Comparison of ENCODE assay signal across 2 cellular contexts in the genomic region with DNA sequence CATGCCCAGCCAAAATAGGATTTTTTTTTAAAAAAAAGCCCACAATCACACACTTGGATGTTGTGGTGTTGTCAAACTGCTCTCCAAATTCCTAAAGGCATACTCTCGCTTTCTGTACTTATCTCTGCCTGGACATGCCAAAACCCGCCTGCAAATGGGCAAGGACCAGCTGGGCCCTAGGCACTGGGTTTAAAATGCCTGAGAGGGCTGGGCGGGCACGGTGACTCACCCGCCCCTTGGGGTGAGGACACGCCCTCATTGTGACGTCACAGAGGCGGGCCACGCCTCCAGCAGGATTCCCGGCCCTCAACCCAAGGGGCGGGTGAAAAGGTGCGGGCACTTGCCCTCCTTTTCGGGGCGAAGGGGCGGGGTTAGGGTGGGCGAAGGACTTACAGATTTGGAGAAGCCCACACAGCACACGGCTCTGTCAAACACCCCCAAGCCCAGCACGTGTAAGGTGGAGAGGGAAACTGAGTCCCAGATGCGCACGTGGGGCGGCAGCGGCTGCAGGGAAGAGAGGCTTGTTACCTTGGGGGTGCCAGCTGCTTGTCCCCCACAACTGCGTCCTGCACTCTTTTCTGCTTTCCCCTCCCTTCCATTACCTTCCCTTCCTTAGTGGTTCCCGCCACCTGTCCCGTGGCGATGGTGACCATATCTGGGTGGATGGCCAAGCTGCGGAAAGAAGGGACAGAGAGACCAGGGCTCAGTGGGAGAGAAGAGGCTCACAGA.
TF ChIP-seq lines count a peak whose summit lies in the region.

No MANE protein-coding gene starts in this region.

TF ChIP-seq in HEK293T, 16 proteins besides CTCF, POLR2A, EP300 and RAD21:
- TF ChIP-seq CTBP1 (IDR thresholded peaks at IDR 0.05; ENCODE audit: borderline replicate concordance) (no peak), FOXA1 (IDR thresholded peaks at IDR 0.05) (no peak), BHLHE40 (IDR thresholded peaks at IDR 0.05; ENCODE audit: borderline replicate concordance) (no peak), HDGF (IDR thresholded peaks at IDR 0.05; ENCODE audit: borderline replicate concordance) (no peak), ZNF384 (IDR thresholded peaks at IDR 0.05) (no peak), NFRKB (IDR thresholded peaks at IDR 0.05) (no peak), LEF1 (IDR thresholded peaks at IDR 0.05; ENCODE audit: borderline replicate concordance) (no peak), FOXM1 (IDR thresholded peaks at IDR 0.05; ENCODE audit: borderline replicate concordance) (no peak), SP1 (IDR thresholded peaks at IDR 0.05) (no peak), SUZ12 (IDR thresholded peaks at IDR 0.05) (no peak), ARNT (IDR thresholded peaks at IDR 0.05) (no peak), L3MBTL2 (conservative IDR thresholded peaks at IDR 0.05) (no peak), ELF4 (IDR thresholded peaks at IDR 0.05) (no peak), FOXK2 (IDR thresholded peaks at IDR 0.05) (no peak), TARDBP (IDR thresholded peaks at IDR 0.05) (no peak)
- TF ChIP-seq, protein P1, sequence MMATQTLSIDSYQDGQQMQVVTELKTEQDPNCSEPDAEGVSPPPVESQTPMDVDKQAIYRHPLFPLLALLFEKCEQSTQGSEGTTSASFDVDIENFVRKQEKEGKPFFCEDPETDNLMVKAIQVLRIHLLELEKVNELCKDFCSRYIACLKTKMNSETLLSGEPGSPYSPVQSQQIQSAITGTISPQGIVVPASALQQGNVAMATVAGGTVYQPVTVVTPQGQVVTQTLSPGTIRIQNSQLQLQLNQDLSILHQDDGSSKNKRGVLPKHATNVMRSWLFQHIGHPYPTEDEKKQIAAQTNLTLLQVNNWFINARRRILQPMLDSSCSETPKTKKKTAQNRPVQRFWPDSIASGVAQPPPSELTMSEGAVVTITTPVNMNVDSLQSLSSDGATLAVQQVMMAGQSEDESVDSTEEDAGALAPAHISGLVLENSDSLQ (IDR thresholded peaks at IDR 0.05) = no peak

TF ChIP-seq in GM12878, 131 proteins besides CTCF, POLR2A, EP300 and RAD21:
- TF ChIP-seq CHD1 (IDR thresholded peaks at IDR 0.05; ENCODE audit: low read depth, low read length) (no peak), BMI1 (IDR thresholded peaks at IDR 0.05; ENCODE audit: borderline replicate concordance) (no peak), CREB1 (IDR thresholded peaks at IDR 0.05; ENCODE audit: low read depth) (peak; percentile 81), CREM (IDR thresholded peaks at IDR 0.05; ENCODE audit: low read depth) (peak; percentile 84), NBN (IDR thresholded peaks at IDR 0.05) (0 out of 2 replicates have a peak, but pooled peaks have one; percentile 35), TCF12 (IDR thresholded peaks at IDR 0.05; ENCODE audit: low read depth, low read length) (no peak)
- TF ChIP-seq, protein P2, sequence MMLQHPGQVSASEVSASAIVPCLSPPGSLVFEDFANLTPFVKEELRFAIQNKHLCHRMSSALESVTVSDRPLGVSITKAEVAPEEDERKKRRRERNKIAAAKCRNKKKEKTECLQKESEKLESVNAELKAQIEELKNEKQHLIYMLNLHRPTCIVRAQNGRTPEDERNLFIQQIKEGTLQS (IDR thresholded peaks at IDR 0.05; ENCODE audit: borderline replicate concordance, extremely low read depth, low read depth, low read length) = no peak
- TF ChIP-seq, protein P3, sequence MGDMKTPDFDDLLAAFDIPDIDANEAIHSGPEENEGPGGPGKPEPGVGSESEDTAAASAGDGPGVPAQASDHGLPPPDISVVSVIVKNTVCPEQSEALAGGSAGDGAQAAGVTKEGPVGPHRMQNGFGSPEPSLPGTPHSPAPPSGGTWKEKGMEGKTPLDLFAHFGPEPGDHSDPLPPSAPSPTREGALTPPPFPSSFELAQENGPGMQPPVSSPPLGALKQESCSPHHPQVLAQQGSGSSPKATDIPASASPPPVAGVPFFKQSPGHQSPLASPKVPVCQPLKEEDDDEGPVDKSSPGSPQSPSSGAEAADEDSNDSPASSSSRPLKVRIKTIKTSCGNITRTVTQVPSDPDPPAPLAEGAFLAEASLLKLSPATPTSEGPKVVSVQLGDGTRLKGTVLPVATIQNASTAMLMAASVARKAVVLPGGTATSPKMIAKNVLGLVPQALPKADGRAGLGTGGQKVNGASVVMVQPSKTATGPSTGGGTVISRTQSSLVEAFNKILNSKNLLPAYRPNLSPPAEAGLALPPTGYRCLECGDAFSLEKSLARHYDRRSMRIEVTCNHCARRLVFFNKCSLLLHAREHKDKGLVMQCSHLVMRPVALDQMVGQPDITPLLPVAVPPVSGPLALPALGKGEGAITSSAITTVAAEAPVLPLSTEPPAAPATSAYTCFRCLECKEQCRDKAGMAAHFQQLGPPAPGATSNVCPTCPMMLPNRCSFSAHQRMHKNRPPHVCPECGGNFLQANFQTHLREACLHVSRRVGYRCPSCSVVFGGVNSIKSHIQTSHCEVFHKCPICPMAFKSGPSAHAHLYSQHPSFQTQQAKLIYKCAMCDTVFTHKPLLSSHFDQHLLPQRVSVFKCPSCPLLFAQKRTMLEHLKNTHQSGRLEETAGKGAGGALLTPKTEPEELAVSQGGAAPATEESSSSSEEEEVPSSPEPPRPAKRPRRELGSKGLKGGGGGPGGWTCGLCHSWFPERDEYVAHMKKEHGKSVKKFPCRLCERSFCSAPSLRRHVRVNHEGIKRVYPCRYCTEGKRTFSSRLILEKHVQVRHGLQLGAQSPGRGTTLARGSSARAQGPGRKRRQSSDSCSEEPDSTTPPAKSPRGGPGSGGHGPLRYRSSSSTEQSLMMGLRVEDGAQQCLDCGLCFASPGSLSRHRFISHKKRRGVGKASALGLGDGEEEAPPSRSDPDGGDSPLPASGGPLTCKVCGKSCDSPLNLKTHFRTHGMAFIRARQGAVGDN (IDR thresholded peaks at IDR 0.05) = no peak
